In genomic region chr4:75737398-75737797, GRCh38 we compare ENCODE assay signal across 21 cellular contexts.
"Had no signal": no experiment of that assay in that cellular context is flagged by ENCODE, and none has a peak within 500 bp of the region (broad histone marks: within the 10 kb centered on the region; RNA-seq: fewer than 3 reads in every experiment).

No MANE protein-coding gene starts in this region.

- H3K4me3 ChIP-seq: dorsolateral prefrontal cortex, heart right ventricle, lower lobe of right lung, neural progenitor cell, ovary, spleen, testis, transverse colon had no signal

- H2AFZ ChIP-seq: neural progenitor cell had no signal

- H3K9me3 Mint-ChIP-seq: natural killer cell; stimulated activated naive CD8-positive, alpha-beta T cell treated with anti-CD3 and anti-CD28 coated beads, Interleukin-15, Interleukin-2, amounts not matched to agents 100 ng/mL and 50 ng/mL, for 24 hours had no signal

- H3K36me3 ChIP-seq: neural progenitor cell, ovary had no signal

- H3K27me3 Mint-ChIP-seq: memory B cell; stimulated activated memory B cell treated with anti-CD40 and anti-IgM and Interleukin-4, amounts not matched to agents 10 μg/mL and 1 μg/mL and 100 μg/mL, for 72 hours; stimulated activated naive CD8-positive, alpha-beta T cell treated with anti-CD3 and anti-CD28 coated beads, Interleukin-15, Interleukin-2, amounts not matched to agents 100 ng/mL and 50 ng/mL, for 24 hours had no signal

- H3K4me3 Mint-ChIP-seq: memory B cell; mesothelial cell of epicardium; natural killer cell; neural progenitor cell; stimulated activated memory B cell treated with anti-CD40 and anti-IgM and Interleukin-4, amounts not matched to agents 10 μg/mL and 1 μg/mL and 100 μg/mL, for 72 hours; stimulated activated naive CD8-positive, alpha-beta T cell treated with anti-CD3 and anti-CD28 coated beads, Interleukin-15, Interleukin-2, amounts not matched to agents 100 ng/mL and 50 ng/mL, for 24 hours had no signal

- H3K36me3 Mint-ChIP-seq: natural killer cell had no signal

- H3K4me1 Mint-ChIP-seq: neural progenitor cell had no signal

- H3K4me1 ChIP-seq: neural progenitor cell had no signal

- H3K27ac Mint-ChIP-seq: memory B cell; mesothelial cell of epicardium; neural progenitor cell; stimulated activated memory B cell treated with anti-CD40 and anti-IgM and Interleukin-4, amounts not matched to agents 10 μg/mL and 1 μg/mL and 100 μg/mL, for 72 hours; stimulated activated naive CD8-positive, alpha-beta T cell treated with anti-CD3 and anti-CD28 coated beads, Interleukin-15, Interleukin-2, amounts not matched to agents 100 ng/mL and 50 ng/mL, for 24 hours had no signal

- ATAC-seq: lower lobe of right lung; natural killer cell; stimulated activated memory B cell treated with anti-CD40 and anti-IgM and Interleukin-4, amounts not matched to agents 10 μg/mL and 1 μg/mL and 100 μg/mL, for 72 hours had no signal

- H3K27me3 ChIP-seq: dorsolateral prefrontal cortex, heart right ventricle, neural progenitor cell, ovary, spleen, testis, transverse colon had no signal

- H3K4me2 ChIP-seq: neural progenitor cell had no signal

- DNase-seq: cortex of kidney; dorsolateral prefrontal cortex; effector CD8-positive, alpha-beta T cell; foreskin melanocyte; heart right ventricle; hypothalamus; kidney glomerular epithelial cell; lower lobe of right lung; natural killer cell; ovary; spleen; stimulated activated CD4-positive, alpha-beta T cell treated with anti-CD3 and anti-CD28 coated beads, Interleukin-15, amount 100 ng/mL, for 24 hours; stimulated activated CD4-positive, alpha-beta T cell treated with anti-CD3 and anti-CD28 coated beads, Interleukin-1b, Interleukin-23, amount 100 ng/mL, for 48 hours; stimulated activated CD4-positive, alpha-beta T cell treated with anti-CD3 and anti-CD28 coated beads, Interleukin-4, amount 100 ng/mL, for 24 hours; testis; transverse colon had no signal

- H3K9me3 ChIP-seq: lower lobe of right lung, ovary, spleen, testis, transverse colon had no signal

- H3K27ac ChIP-seq: dorsolateral prefrontal cortex, lower lobe of right lung, neural progenitor cell, spleen, transverse colon had no signal
